In genomic region chr1:79592707-79593106, GRCh38 we compare ENCODE assay signal across 2 cellular contexts.
TF ChIP-seq lines count a peak whose summit lies in the region.

No MANE protein-coding gene starts in this region.

TF ChIP-seq in HepG2, 621 proteins besides CTCF, POLR2A, EP300 and RAD21:
- no peak for TF ChIP-seq TFDP1 (CRISPR knock-in tag; IDR thresholded peaks at IDR 0.05; ENCODE audit: borderline replicate concordance)
- TF ChIP-seq CEBPB (IDR thresholded peaks at IDR 0.05; ENCODE audit: borderline replicate concordance, low read depth, low read length), result peak; percentile 34; the same call in 1 of the 2 replicates

TF ChIP-seq in H1, 55 proteins besides CTCF, POLR2A, EP300 and RAD21:
- TF ChIP-seq CEBPB (IDR thresholded peaks at IDR 0.05; ENCODE audit: low read depth, low read length) (peak; percentile 66), SIX5 (IDR thresholded peaks at IDR 0.05; ENCODE audit: low read depth, low read length) (no peak), POU5F1 (IDR thresholded peaks at IDR 0.05; ENCODE audit: low read depth, low read length) (no peak), SRF (IDR thresholded peaks at IDR 0.05; ENCODE audit: low read depth, low read length) (no peak), CHD2 (IDR thresholded peaks at IDR 0.05; ENCODE audit: low read length) (no peak)
